ENCODE assay signal across 8 cellular contexts in the genomic region with DNA sequence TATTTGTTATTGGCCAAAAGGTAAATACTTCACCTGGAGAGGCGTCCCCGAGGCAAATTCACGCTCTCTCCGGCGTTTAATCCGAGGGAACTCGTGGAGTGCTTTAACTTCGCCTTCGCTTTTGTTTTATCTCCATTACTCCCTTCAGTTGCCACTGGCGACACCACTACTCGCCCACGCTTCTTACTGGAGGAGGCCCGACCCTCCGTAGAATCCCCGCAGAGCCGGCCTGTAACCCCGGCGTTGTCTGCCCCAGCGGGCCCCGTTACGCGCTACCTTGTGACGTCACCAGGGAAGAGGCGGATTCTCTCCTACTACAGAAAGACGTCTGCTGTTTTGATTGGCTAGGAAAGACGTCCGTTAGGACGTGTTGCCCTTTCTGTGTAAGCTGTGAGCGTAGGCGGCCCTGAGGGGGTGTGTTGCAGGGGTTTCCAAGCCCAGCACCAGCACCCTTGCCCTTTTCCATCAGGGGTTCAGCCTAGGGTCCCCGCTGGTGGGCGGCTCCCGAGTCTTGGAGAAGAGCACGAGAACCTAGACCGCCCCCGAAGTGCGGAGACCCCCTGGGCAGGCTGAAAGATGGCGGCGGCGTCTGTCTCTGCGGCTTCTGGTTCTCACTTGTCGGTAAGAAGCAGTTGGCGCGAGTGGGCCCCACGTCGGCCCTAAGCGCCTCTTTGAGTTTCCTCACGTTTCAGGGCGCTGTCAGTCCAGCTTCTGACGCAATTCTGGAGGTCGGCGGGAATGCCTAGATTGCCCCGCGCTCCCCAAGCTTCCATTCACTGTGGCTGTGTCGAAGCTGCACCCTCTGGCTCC. TPM values are rescaled to one million over a fixed set of nuclear protein-coding genes. Genes with fewer than 3 reads are reported as not detected.
DNase-seq lines count a peak whose midpoint lies in the region; ATAC-seq, FAIRE-seq and TF ChIP-seq lines count a peak whose summit lies in the region.

A gene (plus strand): TSS at position 376 of the 810 bp plus-strand sequence. CDS start 201 bp downstream, at position 577.

- intact Hi-C loops in IMR-90 (cut with micrococcal nuclease) = loop anchor here (2.0 to 5.0 kb wide), 4 partner anchors 42 to 552 kb away; a partner anchor contains a TSS

- TF ChIP-seq CTCF in D721Med (IDR thresholded peaks at IDR 0.05; ENCODE audit: insufficient read depth, missing control alignments) = no peak
- no peak for TF ChIP-seq CTCF in IMR-90 (conservative IDR thresholded peaks at IDR 0.05; ENCODE audit: low read depth, low read length)

- H3K4ac ChIP-seq in IMR-90 (ENCODE audit: low read depth, low read length) = peak within 1 kb of the TSS; percentile 83

- H4K91ac ChIP-seq in IMR-90 (ENCODE audit: insufficient read depth, low read depth, low read length) = peak within 1 kb of the TSS; percentile 76

- H4K5ac ChIP-seq in IMR-90 (ENCODE audit: low read depth, low read length) = peak within 1 kb of the TSS; percentile 63

- TSS peak; percentile 34 for BruUV-seq in IMR-90 (replicated peaks; lab: Mats Ljungman, UMichigan)

- peak within 1 kb of the TSS; percentile 74; the same call in 1 of the 2 replicates for H3K18ac ChIP-seq in IMR-90 (ENCODE audit: low read depth, low read length)

- peaks cover 14 to 47% of the 10 kb centered on the region in 2 experiments for H3K79me1 ChIP-seq in IMR-90 (ENCODE audit: low read depth in 1 of 2, low read length in 2 of 2)

- no peak for TF ChIP-seq RAD21 in IMR-90 (IDR thresholded peaks at IDR 0.05; ENCODE audit: low read length)

- H3K4me1 ChIP-seq in IMR-90 (ENCODE audit: control insufficient read depth, insufficient read depth, low read length) = no peaks in the 10 kb centered on the region

- POLR2A ChIA-PET in IMR-90 (lab: Charles Lee; ENCODE audit: unreplicated experiment) = no interaction called here

- peak within 1 kb of the TSS; percentile 95 for H2AFZ ChIP-seq in IMR-90 (replicated peaks; ENCODE audit: low read length, poor library complexity)

- H2AK5ac ChIP-seq in IMR-90 (ENCODE audit: low read depth, low read length) = peak within 1 kb of the TSS; percentile 11; the same call in 1 of the 2 replicates

- H3K56ac ChIP-seq in IMR-90 (ENCODE audit: extremely low read depth, insufficient read depth, low read length) = peak within 1 kb of the TSS; percentile 70

- peak within 1 kb of the TSS; percentile 48 to 76; a peak in 3 of 4 replicates for H4K8ac ChIP-seq in IMR-90 (ENCODE audit: low read depth in 2 of 2, low read length in 2 of 2)

- peak within 1 kb of the TSS; percentile 55 for H3K23ac ChIP-seq in IMR-90 (ENCODE audit: low read depth, low read length)

- H3K4me3 ChIP-seq in IMR-90 (ENCODE audit: insufficient read depth, low read depth, low read length) = peak within 1 kb of the TSS; percentile 78

- H3K36me3 ChIP-seq in IMR-90 (ENCODE audit: control insufficient read depth, insufficient read depth, low read length) = peaks cover 4% of the 10 kb centered on the region

- ATAC-seq in GM21528 (IDR thresholded peaks at IDR 0.05; ENCODE audit: low FRiP score, unreplicated experiment) (peak; percentile 80), IMR-90 (ENCODE audit: low read depth) (peak; percentile 76)

- CTCF ChIA-PET in IMR-90 (lab: Yijun Ruan, JAX) = interaction anchor here (1.0 to 1.6 kb wide), 3 partner anchors 10 to 553 kb away, joined by 3 to 4 read pairs (median 4); a partner anchor contains a TSS

- 0% methylated on average over 32 of the region's 55 CpGs; no CpG with 5 or more reads in 1 of the 2 experiments for WGBS in IMR-90 (ENCODE audit: extremely low coverage in 2 of 2, insufficient read length in 1 of 2), 2 experiments

- no peaks in the 10 kb centered on the region for H3K9me3 ChIP-seq in IMR-90 (ENCODE audit: control insufficient read depth, insufficient read depth, low read length)

- 0 out of 2 replicates have a peak, but pooled peaks cover 2% of the 10 kb centered on the region for H3K9me1 ChIP-seq in IMR-90 (ENCODE audit: insufficient read depth, low read length)

- no peaks in the 10 kb centered on the region; the same call in 1 of the 2 replicates for H4K20me1 ChIP-seq in IMR-90 (ENCODE audit: insufficient read depth, low read length)

- peak within 1 kb of the TSS; percentile 91 for H3K4me2 ChIP-seq in IMR-90 (ENCODE audit: low read depth, low read length)

- H2AK9ac ChIP-seq in IMR-90 (replicated peaks; ENCODE audit: low read depth, low read length, poor library complexity) = peak within 1 kb of the TSS; percentile 89

- DNase-seq in D721Med (ENCODE audit: insufficient read length, low spot score) = peak; percentile 66
- DNase-seq in IMR-90 = peak; percentile 99
- DNase-seq in OCI-M1 (lab: John Stamatoyannopoulos, UW) = peak; percentile 97
- DNase-seq in activated T-cell treated with anti-CD3 and anti-CD28 coated beads for 24 hours (ENCODE audit: low read depth) = peak; percentile 92
- peak; percentile 85 for DNase-seq in epidermal melanocyte (ENCODE audit: insufficient read length, low spot score)
- peak; percentile 90 for DNase-seq in middle frontal gyrus (ENCODE audit: extremely low spot score, low spot score)
- DNase-seq in stimulated activated CD8-positive, alpha-beta memory T cell treated with anti-CD3 and anti-CD28 coated beads, Interleukin-2, amount 100 ng/mL, for 48 hours (ENCODE audit: low read depth in 2 of 2) = peak; percentile 84 to 92

- H2BK15ac ChIP-seq in IMR-90 (ENCODE audit: low read depth, low read length) = no peak within 1 kb of the TSS; the same call in 2 of the 3 replicates

- TF ChIP-seq POLR2A in IMR-90 (IDR thresholded peaks at IDR 0.05; ENCODE audit: low read depth, low read length) = peak; percentile 58

- peak within 1 kb of the TSS; percentile 85 for H3K27ac ChIP-seq in IMR-90 (ENCODE audit: insufficient read depth, low read length)

- peak within 1 kb of the TSS; percentile 63; the same call in 1 of the 2 replicates for H3K14ac ChIP-seq in IMR-90 (replicated peaks; ENCODE audit: low read depth, low read length)

- in situ Hi-C loops in IMR-90 (cut with MboI; ENCODE audit: low sequenced_read_pairs) = no loop called here

- H2BK5ac ChIP-seq in IMR-90 (ENCODE audit: low read depth, low read length, poor library complexity, severe bottlenecking) = peak within 1 kb of the TSS; percentile 95

- peak within 1 kb of the TSS; percentile 74 for H3K9ac ChIP-seq in IMR-90 (ENCODE audit: low read depth, low read length)

- dilution Hi-C loops in IMR-90 (cut with HindIII; ENCODE audit: low sequenced_read_pairs, unreplicated experiment) = no loop called here

- no peak for FAIRE-seq in D721Med (lab: Jason Lieb, UNC)

- H3K27me3 ChIP-seq in IMR-90 (ENCODE audit: control insufficient read depth, insufficient read depth, low read length) = no peaks in the 10 kb centered on the region

- H2BK20ac ChIP-seq in IMR-90 (ENCODE audit: low read depth, low read length) = no peak within 1 kb of the TSS

- H2BK120ac ChIP-seq in IMR-90 (ENCODE audit: low read depth, low read length) = peak within 1 kb of the TSS; percentile 86

TF ChIP-seq in IMR-90, 13 proteins besides CTCF, POLR2A, EP300 and RAD21:
- TF ChIP-seq MXI1 (IDR thresholded peaks at IDR 0.05; ENCODE audit: borderline replicate concordance, low read depth, low read length) = no peak; the same call in 1 of the 2 replicates
- peak; percentile 74 for TF ChIP-seq CEBPB (IDR thresholded peaks at IDR 0.05; ENCODE audit: low read depth, low read length)
- peak; percentile 48; the same call in 1 of the 2 replicates for TF ChIP-seq MAZ (IDR thresholded peaks at IDR 0.05; ENCODE audit: borderline replicate concordance, low read depth, low read length)
- TF ChIP-seq, protein P1, sequence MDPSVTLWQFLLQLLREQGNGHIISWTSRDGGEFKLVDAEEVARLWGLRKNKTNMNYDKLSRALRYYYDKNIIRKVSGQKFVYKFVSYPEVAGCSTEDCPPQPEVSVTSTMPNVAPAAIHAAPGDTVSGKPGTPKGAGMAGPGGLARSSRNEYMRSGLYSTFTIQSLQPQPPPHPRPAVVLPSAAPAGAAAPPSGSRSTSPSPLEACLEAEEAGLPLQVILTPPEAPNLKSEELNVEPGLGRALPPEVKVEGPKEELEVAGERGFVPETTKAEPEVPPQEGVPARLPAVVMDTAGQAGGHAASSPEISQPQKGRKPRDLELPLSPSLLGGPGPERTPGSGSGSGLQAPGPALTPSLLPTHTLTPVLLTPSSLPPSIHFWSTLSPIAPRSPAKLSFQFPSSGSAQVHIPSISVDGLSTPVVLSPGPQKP (IDR thresholded peaks at IDR 0.05; ENCODE audit: borderline replicate concordance, low read depth, low read length) = no peak
- TF ChIP-seq, protein P2, sequence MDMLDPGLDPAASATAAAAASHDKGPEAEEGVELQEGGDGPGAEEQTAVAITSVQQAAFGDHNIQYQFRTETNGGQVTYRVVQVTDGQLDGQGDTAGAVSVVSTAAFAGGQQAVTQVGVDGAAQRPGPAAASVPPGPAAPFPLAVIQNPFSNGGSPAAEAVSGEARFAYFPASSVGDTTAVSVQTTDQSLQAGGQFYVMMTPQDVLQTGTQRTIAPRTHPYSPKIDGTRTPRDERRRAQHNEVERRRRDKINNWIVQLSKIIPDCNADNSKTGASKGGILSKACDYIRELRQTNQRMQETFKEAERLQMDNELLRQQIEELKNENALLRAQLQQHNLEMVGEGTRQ (IDR thresholded peaks at IDR 0.05; ENCODE audit: low read depth, low read length) = no peak
- no peak for TF ChIP-seq RCOR1 (IDR thresholded peaks at IDR 0.05; ENCODE audit: insufficient replicate concordance, low read length)
- TF ChIP-seq CHD1 (IDR thresholded peaks at IDR 0.05; ENCODE audit: low read depth, low read length) = no peak
- TF ChIP-seq SMC3 (IDR thresholded peaks at IDR 0.05; ENCODE audit: low read depth, low read length) = no peak
- 0 out of 2 replicates have a peak, but pooled peaks have one; percentile 16 for TF ChIP-seq RFX5 (IDR thresholded peaks at IDR 0.05; ENCODE audit: low read depth, low read length)
- 0 out of 2 replicates have a peak, but pooled peaks have one; percentile 17 for TF ChIP-seq FOS (IDR thresholded peaks at IDR 0.05; ENCODE audit: low read depth, low read length)
- no peak for TF ChIP-seq NFE2L2 (IDR thresholded peaks at IDR 0.05; ENCODE audit: low read depth, low read length)
- TF ChIP-seq MAFK (IDR thresholded peaks at IDR 0.05; ENCODE audit: low read depth, low read length) = no peak
- TF ChIP-seq BHLHE40 (IDR thresholded peaks at IDR 0.05; ENCODE audit: low read depth, low read length) = peak; percentile 61; the same call in 1 of the 2 replicates
TF ChIP-seq in IMR-90: peak in this region for 5.

RNA-seq across cellular contexts. Expression of the gene that starts here (rescaled TPM):
- total RNA-seq in IMR-90 (2012; rRNA removed) = 30.5 and 38.0 TPM in 2 replicates
- polyA plus RNA-seq in IMR-90 (2012; rRNA removed) = 12.4 and 14.5 TPM in 2 replicates
- 5.0 and 8.5 TPM in 2 replicates for polyA plus RNA-seq in IMR-90 (2012; cell fraction: cytosol; rRNA removed)
- polyA plus RNA-seq in IMR-90 (2012; cell fraction: nucleus; rRNA removed; ENCODE audit: low replicate concordance) = 11.7 and 29.8 TPM in 2 replicates

Comparison
In these comparisons a context has a peak if more than half of its experiments do, and no peak if none do; other contexts are left out.
1. Peak in every context shown above with its lines: DNase-seq, ATAC-seq, H3K4me3 ChIP-seq and H3K27ac ChIP-seq.